Comparison of ENCODE assay signal across 11 cellular contexts in the genomic region with DNA sequence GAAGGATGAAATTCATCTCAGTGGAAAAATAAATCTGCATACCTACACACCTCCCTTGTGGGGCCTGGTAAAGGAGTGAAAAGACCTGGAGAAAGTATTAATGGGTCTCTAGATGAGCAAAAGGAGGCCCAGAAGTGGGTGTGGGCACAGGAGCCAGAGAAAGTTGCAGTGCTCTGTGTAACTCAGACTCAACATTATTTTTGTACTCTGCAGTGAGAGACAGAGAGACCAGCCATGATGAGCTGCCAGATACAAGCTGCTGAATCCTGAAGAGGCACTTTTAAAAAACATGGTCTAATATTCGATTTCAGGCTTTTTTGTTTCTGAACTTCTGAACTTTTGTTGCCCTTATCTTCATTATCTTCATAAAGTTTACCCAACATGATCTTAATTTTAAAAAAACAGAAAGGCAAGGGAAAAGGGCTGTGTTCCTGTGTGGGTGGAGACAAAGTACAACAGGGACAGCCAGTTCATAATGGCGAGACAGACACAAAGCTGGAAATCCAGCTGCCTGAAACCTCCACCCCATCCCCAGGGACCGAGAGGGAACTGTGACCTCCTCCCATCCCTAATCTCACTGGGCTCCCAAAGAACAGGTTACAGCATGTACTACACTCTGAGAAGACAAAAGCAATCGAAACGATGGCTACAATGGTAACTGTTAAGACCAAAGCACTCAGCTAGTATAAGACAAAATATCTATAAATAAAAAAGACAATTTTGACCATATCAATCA.
DNase-seq lines count a peak whose midpoint lies in the region; ATAC-seq, FAIRE-seq and TF ChIP-seq lines count a peak whose summit lies in the region.
"Had no signal": no experiment of that assay in that cellular context is flagged by ENCODE, and none has a peak within 500 bp of the region (broad histone marks: within the 10 kb centered on the region; RNA-seq: fewer than 3 reads in every experiment).

No MANE protein-coding gene starts in this region.

- H3K27ac Mint-ChIP-seq in glutamatergic neuron (ENCODE audit: unreplicated experiment) (peak overlapping the region; percentile 92), progenitor cell of endocrine pancreas (peak overlapping the region; percentile 39)

- H3K36me3 Mint-ChIP-seq in glutamatergic neuron (ENCODE audit: unreplicated experiment) (peaks cover 16% of the 10 kb centered on the region), progenitor cell of endocrine pancreas (ENCODE audit: insufficient read depth) (peaks cover 13% of the 10 kb centered on the region)

- DNase-seq in H54 (ENCODE audit: insufficient read length, low spot score) (no peak), NCI-H69 (lab: John Stamatoyannopoulos, UW) (peak; percentile 81), glutamatergic neuron (peak; percentile 79), progenitor cell of endocrine pancreas (ENCODE audit: low spot score, unreplicated experiment) (no peak), erythroblast (lab: John Stamatoyannopoulos, UW) (no peak)
- no peak for DNase-seq in activated CD4-positive, alpha-beta T cell treated with anti-CD3 and anti-CD28 coated beads, Interleukin-2, amount 50 U/mL, for 48 hours
- no peak for DNase-seq in activated T-cell treated with anti-CD3 and anti-CD28 coated beads, Interleukin-2, amount 50 U/mL, for 48 hours
- DNase-seq: EL had no signal

- H3K4me3 Mint-ChIP-seq in glutamatergic neuron (ENCODE audit: unreplicated experiment) (peak overlapping the region; percentile 40), progenitor cell of endocrine pancreas (ENCODE audit: low read depth) (no peak overlapping the region)

- no peak for TF ChIP-seq POLR2A in H54 (IDR thresholded peaks at IDR 0.05; ENCODE audit: low read depth, low read length)
- no peak for TF ChIP-seq POLR2A in erythroblast (IDR thresholded peaks at IDR 0.05; ENCODE audit: low read length)

- H3K27me3 Mint-ChIP-seq in glutamatergic neuron (ENCODE audit: unreplicated experiment): peaks cover 7% of the 10 kb centered on the region
- no peaks in the 10 kb centered on the region for H3K27me3 Mint-ChIP-seq in progenitor cell of endocrine pancreas

- H3K9me3 Mint-ChIP-seq in glutamatergic neuron (ENCODE audit: unreplicated experiment): peaks cover 2% of the 10 kb centered on the region
- H3K9me3 Mint-ChIP-seq in progenitor cell of endocrine pancreas (ENCODE audit: low read depth): peaks cover 6% of the 10 kb centered on the region

- peak; percentile 41 for FAIRE-seq in H54 (lab: Jason Lieb, UNC)
- FAIRE-seq: astrocyte had no signal

- no peak for ATAC-seq in GM18502 (IDR thresholded peaks at IDR 0.05; ENCODE audit: poor library complexity, unreplicated experiment)
- ATAC-seq: activated CD4-positive, CD25-positive, alpha-beta regulatory T cell treated with anti-CD3 and anti-CD28 coated beads, Interleukin-2, amount 50 U/mL, for 24 hours had no signal

- H3K4me1 Mint-ChIP-seq in glutamatergic neuron (ENCODE audit: low read depth, unreplicated experiment) (peaks cover 29% of the 10 kb centered on the region), progenitor cell of endocrine pancreas (ENCODE audit: low read depth) (peaks cover 6% of the 10 kb centered on the region)

- TF ChIP-seq CTCF in glutamatergic neuron (IDR thresholded peaks at IDR 0.05; ENCODE audit: partially characterized antibody, unreplicated experiment) (no peak), progenitor cell of endocrine pancreas (IDR thresholded peaks at IDR 0.05; ENCODE audit: unreplicated experiment) (no peak)

Comparison
In these comparisons a context has a peak if more than half of its experiments do, and no peak if none do; other contexts are left out.
1. DNase-seq: peak in NCI-H69 (single experiment) and glutamatergic neuron (single experiment); none in H54 (single experiment), progenitor cell of endocrine pancreas (single experiment), activated CD4-positive, alpha-beta T cell treated with anti-CD3 and anti-CD28 coated beads, Interleukin-2, amount 50 U/mL, for 48 hours (0 of 2), activated T-cell treated with anti-CD3 and anti-CD28 coated beads, Interleukin-2, amount 50 U/mL, for 48 hours (0 of 2) and erythroblast (0 of 2).